ENCODE assay signal across 2 cellular contexts in the genomic region with DNA sequence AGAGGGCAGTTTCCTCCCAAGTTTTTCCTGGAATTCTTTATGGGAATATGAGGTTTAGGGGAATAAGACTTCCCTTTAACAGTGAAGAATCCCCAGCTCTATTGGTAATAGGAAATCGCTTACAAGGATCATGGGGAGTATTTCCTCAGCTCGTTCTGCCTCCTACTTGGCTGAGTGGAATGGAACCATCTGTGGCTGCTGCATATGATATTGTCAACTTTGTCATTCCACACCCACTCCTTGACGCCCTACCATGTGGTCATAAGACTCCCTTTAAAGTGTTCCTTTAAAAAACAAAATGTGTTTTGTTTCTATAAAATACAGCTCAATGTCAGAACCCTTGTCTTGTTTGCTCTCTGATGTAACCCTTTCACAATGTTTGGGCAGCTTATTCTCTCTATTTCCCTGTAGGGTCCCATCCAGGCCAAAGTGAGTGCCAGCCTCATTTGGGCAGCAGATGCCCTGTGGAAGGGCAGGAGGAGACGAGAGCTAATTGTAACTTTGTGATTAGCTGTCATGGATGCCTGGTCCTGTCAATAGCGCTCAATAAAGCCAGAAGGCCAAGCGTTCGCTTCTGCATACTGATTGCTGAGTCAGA.
A peak's percentile ranks its signal among the peaks of the same experiment; 100 is the strongest.
TF ChIP-seq lines count a peak whose summit lies in the region.

No MANE protein-coding gene starts in this region.

TF ChIP-seq in HepG2, 621 proteins besides CTCF, POLR2A, EP300 and RAD21:
- TF ChIP-seq ZNF275 (CRISPR knock-in tag; IDR thresholded peaks at IDR 0.05; ENCODE audit: borderline replicate concordance) (no peak), FOXA3 (CRISPR knock-in tag; IDR thresholded peaks at IDR 0.05) (no peak), MAFK (conservative IDR thresholded peaks at IDR 0.05 in 1 of 2, IDR thresholded peaks at IDR 0.05 in 1 of 2; ENCODE audit: low read length in 2 of 2) (peak in 1 of 2 experiments; percentile 40; a peak in 1 of 4 replicates), PAWR (CRISPR knock-in tag; IDR thresholded peaks at IDR 0.05; ENCODE audit: borderline replicate concordance) (no peak), ZNF546 (CRISPR knock-in tag; conservative IDR thresholded peaks at IDR 0.05) (no peak), ZNF343 (CRISPR knock-in tag; IDR thresholded peaks at IDR 0.05) (no peak), PHF5A (CRISPR knock-in tag; IDR thresholded peaks at IDR 0.05; ENCODE audit: low read depth, unreplicated experiment) (no peak)

TF ChIP-seq in H1, 55 proteins besides CTCF, POLR2A, EP300 and RAD21:
- TF ChIP-seq SIRT6 (IDR thresholded peaks at IDR 0.05; ENCODE audit: low read length), result no peak
